16 cellular contexts compared by ENCODE assay signal in genomic region chr11:113363406-113363805, GRCh38. TPM values are rescaled to one million over a fixed set of nuclear protein-coding genes. Genes with fewer than 3 reads are reported as not detected.
"Had no signal": no experiment of that assay in that cellular context is flagged by ENCODE, and none has a peak within 500 bp of the region (broad histone marks: within the 10 kb centered on the region; RNA-seq: fewer than 3 reads in every experiment).

No MANE protein-coding gene starts in this region.

- H3K4me3 ChIP-seq: coronary artery, prostate gland, right lobe of liver, testis had no signal

- H3K9me3 ChIP-seq: prostate gland, right lobe of liver, testis had no signal

- H3K4me3 Mint-ChIP-seq: activated CD8-positive, alpha-beta T cell treated with anti-CD3 and anti-CD28 coated beads for 36 hours; activated naive CD4-positive, alpha-beta T cell treated with anti-CD3 and anti-CD28 coated beads for 36 hours; activated T-helper 17 cell treated with anti-CD3 and anti-CD28 coated beads, Interleukin-2, amount 50 U/mL, for 72 hours; natural killer cell; stimulated activated naive CD8-positive, alpha-beta T cell treated with anti-CD3 and anti-CD28 coated beads, Interleukin-15, Interleukin-2, amounts not matched to agents 100 ng/mL and 50 ng/mL, for 24 hours had no signal

- H3K9me3 Mint-ChIP-seq: activated CD8-positive, alpha-beta T cell treated with anti-CD3 and anti-CD28 coated beads for 36 hours; activated naive CD4-positive, alpha-beta T cell treated with anti-CD3 and anti-CD28 coated beads for 36 hours; activated T-helper 17 cell treated with anti-CD3 and anti-CD28 coated beads, Interleukin-2, amount 50 U/mL, for 72 hours; natural killer cell; stimulated activated naive CD8-positive, alpha-beta T cell treated with anti-CD3 and anti-CD28 coated beads, Interleukin-15, Interleukin-2, amounts not matched to agents 100 ng/mL and 50 ng/mL, for 24 hours had no signal

- H3K27me3 ChIP-seq: right lobe of liver, testis had no signal

- ATAC-seq: activated CD8-positive, alpha-beta T cell treated with anti-CD3 and anti-CD28 coated beads for 36 hours; activated T-helper 17 cell treated with anti-CD3 and anti-CD28 coated beads, Interleukin-2, amount 50 U/mL, for 72 hours; natural killer cell; right lobe of liver had no signal

- H3K27me3 Mint-ChIP-seq: activated CD8-positive, alpha-beta T cell treated with anti-CD3 and anti-CD28 coated beads for 36 hours; activated T-helper 17 cell treated with anti-CD3 and anti-CD28 coated beads, Interleukin-2, amount 50 U/mL, for 72 hours; stimulated activated naive CD8-positive, alpha-beta T cell treated with anti-CD3 and anti-CD28 coated beads, Interleukin-15, Interleukin-2, amounts not matched to agents 100 ng/mL and 50 ng/mL, for 24 hours had no signal

- DNase-seq: activated CD4-positive, alpha-beta T cell treated with anti-CD3 and anti-CD28 coated beads for 4 hours; activated CD8-positive, alpha-beta memory T cell treated with anti-CD3 and anti-CD28 coated beads, Interleukin-2, amount 50 U/mL, for 48 hours; activated CD8-positive, alpha-beta T cell treated with anti-CD3 and anti-CD28 coated beads for 36 hours; activated naive CD4-positive, alpha-beta T cell treated with anti-CD3 and anti-CD28 coated beads for 36 hours; central memory CD4-positive, alpha-beta T cell; effector CD8-positive, alpha-beta T cell; erythroblast; hypothalamus; natural killer cell; right lobe of liver; testis had no signal

- H3K27ac ChIP-seq: coronary artery, prostate gland, right lobe of liver, testis, VCaP had no signal

- H3K4me1 ChIP-seq: prostate gland, right lobe of liver, testis had no signal

- H3K27ac Mint-ChIP-seq: activated CD8-positive, alpha-beta T cell treated with anti-CD3 and anti-CD28 coated beads for 36 hours; activated naive CD4-positive, alpha-beta T cell treated with anti-CD3 and anti-CD28 coated beads for 36 hours; activated T-helper 17 cell treated with anti-CD3 and anti-CD28 coated beads, Interleukin-2, amount 50 U/mL, for 72 hours; natural killer cell; stimulated activated naive CD8-positive, alpha-beta T cell treated with anti-CD3 and anti-CD28 coated beads, Interleukin-15, Interleukin-2, amounts not matched to agents 100 ng/mL and 50 ng/mL, for 24 hours had no signal

RNA-seq across cellular contexts. Expression of gene ANKK1, which starts 24.2 kb away (rescaled TPM):
- total RNA-seq: activated CD8-positive, alpha-beta T cell treated with anti-CD3 and anti-CD28 coated beads for 36 hours had no signal
